Comparison of ENCODE assay signal across 1 cellular context in the genomic region with DNA sequence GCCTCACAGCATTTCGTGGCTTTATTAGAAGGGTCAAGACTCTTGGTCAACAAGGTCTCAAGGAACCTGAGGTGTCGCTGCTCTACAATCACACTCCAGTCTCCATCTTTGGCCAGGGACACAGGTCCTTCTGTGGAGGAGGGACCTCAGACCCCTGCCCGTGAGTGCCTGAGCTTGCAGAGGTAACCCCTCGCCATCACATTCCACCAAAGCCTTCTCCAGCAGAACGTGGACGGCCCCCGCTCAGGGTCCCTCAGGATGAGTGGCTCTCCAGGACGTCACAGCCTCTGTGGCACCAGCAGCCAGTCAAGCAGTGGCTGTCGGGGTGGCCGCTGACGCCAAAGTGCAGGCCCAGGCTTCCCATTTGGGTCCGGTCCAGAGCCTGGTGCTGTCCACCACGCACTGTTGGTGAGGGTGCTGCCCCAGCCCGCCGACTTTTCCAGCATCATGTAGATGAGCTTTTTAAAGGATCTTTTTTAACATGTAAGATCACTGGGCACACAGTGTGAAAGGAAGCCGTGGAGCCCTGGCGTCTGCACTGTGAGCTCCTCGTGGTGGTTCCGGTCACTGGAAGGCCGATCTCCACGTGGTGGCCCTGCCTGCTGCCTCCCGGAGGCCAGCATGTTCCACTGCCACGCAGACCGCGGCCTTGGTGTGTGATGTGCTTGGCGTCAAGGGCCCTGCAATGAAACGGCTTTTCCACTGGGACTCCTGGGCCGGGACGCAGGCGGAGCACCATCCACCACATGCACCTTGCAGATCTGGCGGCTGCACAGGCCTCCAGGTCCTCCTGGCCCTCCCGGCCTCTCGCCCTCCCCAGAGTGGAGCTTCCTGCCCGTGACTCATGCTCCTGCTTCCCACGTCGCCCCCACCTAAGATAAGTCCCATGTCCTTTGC.
TF ChIP-seq lines count a peak whose summit lies in the region.

No MANE protein-coding gene starts in this region.

TF ChIP-seq in HepG2, 621 proteins besides CTCF, POLR2A, EP300 and RAD21:
- TF ChIP-seq PPARG (CRISPR knock-in tag; conservative IDR thresholded peaks at IDR 0.05): no peak
- 0 out of 2 replicates have a peak, but pooled peaks have one; percentile 8 for TF ChIP-seq STAG1 (CRISPR knock-in tag; IDR thresholded peaks at IDR 0.05)
- TF ChIP-seq, protein P1, sequence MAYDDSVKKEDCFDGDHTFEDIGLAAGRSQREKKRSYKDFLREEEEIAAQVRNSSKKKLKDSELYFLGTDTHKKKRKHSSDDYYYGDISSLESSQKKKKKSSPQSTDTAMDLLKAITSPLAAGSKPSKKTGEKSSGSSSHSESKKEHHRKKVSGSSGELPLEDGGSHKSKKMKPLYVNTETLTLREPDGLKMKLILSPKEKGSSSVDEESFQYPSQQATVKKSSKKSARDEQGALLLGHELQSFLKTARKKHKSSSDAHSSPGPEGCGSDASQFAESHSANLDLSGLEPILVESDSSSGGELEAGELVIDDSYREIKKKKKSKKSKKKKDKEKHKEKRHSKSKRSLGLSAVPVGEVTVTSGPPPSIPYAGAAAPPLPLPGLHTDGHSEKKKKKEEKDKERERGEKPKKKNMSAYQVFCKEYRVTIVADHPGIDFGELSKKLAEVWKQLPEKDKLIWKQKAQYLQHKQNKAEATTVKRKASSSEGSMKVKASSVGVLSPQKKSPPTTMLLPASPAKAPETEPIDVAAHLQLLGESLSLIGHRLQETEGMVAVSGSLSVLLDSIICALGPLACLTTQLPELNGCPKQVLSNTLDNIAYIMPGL (CRISPR knock-in tag; IDR thresholded peaks at IDR 0.05; ENCODE audit: borderline replicate concordance in 1 of 2, low read depth in 1 of 2): no peak
- TF ChIP-seq, protein P2, sequence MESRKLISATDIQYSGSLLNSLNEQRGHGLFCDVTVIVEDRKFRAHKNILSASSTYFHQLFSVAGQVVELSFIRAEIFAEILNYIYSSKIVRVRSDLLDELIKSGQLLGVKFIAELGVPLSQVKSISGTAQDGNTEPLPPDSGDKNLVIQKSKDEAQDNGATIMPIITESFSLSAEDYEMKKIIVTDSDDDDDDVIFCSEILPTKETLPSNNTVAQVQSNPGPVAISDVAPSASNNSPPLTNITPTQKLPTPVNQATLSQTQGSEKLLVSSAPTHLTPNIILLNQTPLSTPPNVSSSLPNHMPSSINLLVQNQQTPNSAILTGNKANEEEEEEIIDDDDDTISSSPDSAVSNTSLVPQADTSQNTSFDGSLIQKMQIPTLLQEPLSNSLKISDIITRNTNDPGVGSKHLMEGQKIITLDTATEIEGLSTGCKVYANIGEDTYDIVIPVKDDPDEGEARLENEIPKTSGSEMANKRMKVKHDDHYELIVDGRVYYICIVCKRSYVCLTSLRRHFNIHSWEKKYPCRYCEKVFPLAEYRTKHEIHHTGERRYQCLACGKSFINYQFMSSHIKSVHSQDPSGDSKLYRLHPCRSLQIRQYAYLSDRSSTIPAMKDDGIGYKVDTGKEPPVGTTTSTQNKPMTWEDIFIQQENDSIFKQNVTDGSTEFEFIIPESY (CRISPR knock-in tag; IDR thresholded peaks at IDR 0.05): peak; percentile 69; the same call in 1 of the 2 replicates
- TF ChIP-seq KLF13 (CRISPR knock-in tag; IDR thresholded peaks at IDR 0.05): no peak
- TF ChIP-seq ZNF33A (CRISPR knock-in tag; IDR thresholded peaks at IDR 0.05; ENCODE audit: borderline replicate concordance): no peak
